Comparison of ENCODE assay signal across 11 cellular contexts in genomic region chr4:73718375-73719373, GRCh38. TPM values are rescaled to one million over a fixed set of nuclear protein-coding genes. Genes with fewer than 3 reads are reported as not detected.
DNase-seq lines count a peak whose midpoint lies in the region; ATAC-seq, FAIRE-seq and TF ChIP-seq lines count a peak whose summit lies in the region.
"Had no signal": no experiment of that assay in that cellular context is flagged by ENCODE, and none has a peak within 500 bp of the region (broad histone marks: within the 10 kb centered on the region; RNA-seq: fewer than 3 reads in every experiment).

No MANE protein-coding gene starts in this region.

- in situ Hi-C loops in K562 (cut with MboI): loop anchor here (25.0 kb wide), 1 partner anchor 944 kb away; no protein-coding TSS in a partner anchor

- H3K36me3 ChIP-seq in K562 (ENCODE audit: control insufficient read depth, insufficient read depth, low read length): no peaks in the 10 kb centered on the region

- no peak overlapping the region for H3K4me2 ChIP-seq in K562 (ENCODE audit: insufficient read depth, low read length)

- peak; percentile 11 for FAIRE-seq in K562 (lab: Jason Lieb, UNC)
- FAIRE-seq: D721Med, urothelium cell line had no signal

- TF ChIP-seq EP300 in K562 (IDR thresholded peaks at IDR 0.05; ENCODE audit: low read length): no peak

- peak; percentile 89 for ATAC-seq in GM21367 (IDR thresholded peaks at IDR 0.05; ENCODE audit: unreplicated experiment)
- peak; percentile 89 for ATAC-seq in HG03439 (IDR thresholded peaks at IDR 0.05; ENCODE audit: unreplicated experiment)
- no peak for ATAC-seq in K562
- no peak for ATAC-seq in sciatic nerve

- CTCF ChIA-PET in K562 (lab: Yijun Ruan, JAX; ENCODE audit: low intra/inter-chr PET ratio): no interaction called here

- no peaks in the 10 kb centered on the region for H4K20me1 ChIP-seq in K562 (replicated peaks; ENCODE audit: control insufficient read depth, insufficient read depth, low read length)

- POLR2A ChIA-PET in K562 (lab: Yijun Ruan, JAX): no interaction called here

- TF ChIP-seq RAD21 in K562 (CRISPR knock-in tag; conservative IDR thresholded peaks at IDR 0.05 in 1 of 2, IDR thresholded peaks at IDR 0.05 in 1 of 2): no peak

- H3K4me3 ChIP-seq in K562: no peak overlapping the region
- H3K4me3 ChIP-seq in dorsolateral prefrontal cortex: no peak overlapping the region

- H3K27ac ChIP-seq in K562 (ENCODE audit: extremely low read depth, low read depth, low read length): no peak overlapping the region
- H3K27ac ChIP-seq in dorsolateral prefrontal cortex: no peak overlapping the region

- TF ChIP-seq POLR2A in K562 (conservative IDR thresholded peaks at IDR 0.05): no peak

- H3K79me2 ChIP-seq in K562 (ENCODE audit: control insufficient read depth, insufficient read depth, low read length): no peaks in the 10 kb centered on the region

- TF ChIP-seq CTCF in K562 (IDR thresholded peaks at IDR 0.05 in 2 of 3, conservative IDR thresholded peaks at IDR 0.05 in 1 of 3; ENCODE audit: insufficient read depth in 2 of 3, low read depth in 1 of 3, low read length in 3 of 3) (no peak), dorsolateral prefrontal cortex (IDR thresholded peaks at IDR 0.05 in 54 of 56, conservative IDR thresholded peaks at IDR 0.05 in 2 of 56; ENCODE audit: low read depth in 1 of 56, partially characterized antibody in 56 of 56) (no peak)

- H3K27me3 ChIP-seq in K562 (ENCODE audit: control insufficient read depth in 2 of 2, insufficient read depth in 2 of 2, low read length in 2 of 2) (no peaks in the 10 kb centered on the region), dorsolateral prefrontal cortex (peaks cover 0 to 3% (median 0%) of the 10 kb centered on the region in 45 donors)

- peak overlapping the region; percentile 11 for H2AFZ ChIP-seq in K562 (ENCODE audit: low read depth, low read length)

- intact Hi-C loops in K562 (cut with micrococcal nuclease) (loop anchor here (10.0 kb wide), 1 partner anchor 616 kb away; no protein-coding TSS in a partner anchor), dorsolateral prefrontal cortex (cut with DNase I) (no loop called here), sciatic nerve (cut with DNase I) (no loop called here)

- H3K9me1 ChIP-seq in K562 (ENCODE audit: control insufficient read depth, insufficient read depth, low read length): no peaks in the 10 kb centered on the region

- 43% methylated on average over 1 of the region's 1 CpG for WGBS in K562 (ENCODE audit: insufficient coverage, low coverage, missing lambda C conversion rate)

- H3K9ac ChIP-seq in K562 (ENCODE audit: insufficient read depth in 1 of 2, low read depth in 2 of 2, low read length in 2 of 2): no peak overlapping the region

- H3K9me3 ChIP-seq in K562 (replicated peaks; ENCODE audit: control insufficient read depth, insufficient read depth, low read depth, low read length): no peaks in the 10 kb centered on the region

- no peaks in the 10 kb centered on the region; a peak in 2 of 5 replicates for H3K4me1 ChIP-seq in K562 (replicated peaks in 1 of 2; ENCODE audit: control insufficient read depth in 2 of 2, insufficient read depth in 2 of 2, low read length in 2 of 2)

- DNase-seq in EL: peak; percentile 34
- DNase-seq in K562 (ENCODE audit: extremely low read depth in 1 of 4, low spot score in 3 of 4): no peak
- DNase-seq in NCI-H1930 (lab: John Stamatoyannopoulos, UW): no peak
- DNase-seq in dorsolateral prefrontal cortex: no peak
- no peak for DNase-seq in anterior cingulate cortex (lab: John Stamatoyannopoulos, UW)
- no peak for DNase-seq in sciatic nerve (ENCODE audit: low spot score)

- no TSS peak for BruUV-seq in K562 (replicated peaks; lab: Mats Ljungman, UMichigan)

TF ChIP-seq in K562, 482 proteins besides CTCF, POLR2A, EP300 and RAD21:
- no peak for TF ChIP-seq SMAD4 (CRISPR knock-in tag; conservative IDR thresholded peaks at IDR 0.05)
- peak; percentile 84 for TF ChIP-seq ZNF316 (IDR thresholded peaks at IDR 0.05)
- no peak for TF ChIP-seq CEBPG (CRISPR knock-in tag; IDR thresholded peaks at IDR 0.05)
- 0 out of 4 replicates have a peak, but pooled peaks of 1 of the 2 experiments have one; percentile 14 for TF ChIP-seq CEBPG (tag; conservative IDR thresholded peaks at IDR 0.05 in 1 of 2, IDR thresholded peaks at IDR 0.05 in 1 of 2)
- TF ChIP-seq C11orf30 (IDR thresholded peaks at IDR 0.05; ENCODE audit: low read depth): peak; percentile 58; the same call in 1 of the 2 replicates
- peak; percentile 59 for TF ChIP-seq CEBPB (tag; IDR thresholded peaks at IDR 0.05)
- TF ChIP-seq MAFG (tag; conservative IDR thresholded peaks at IDR 0.05): peak; percentile 47; the same call in 1 of the 2 replicates
- no peak for TF ChIP-seq BHLHE40 (IDR thresholded peaks at IDR 0.05; ENCODE audit: low read length)

RNA-seq across cellular contexts. Expression of gene CXCL8, which starts 21.7 kb away (rescaled TPM):
- 5.3 and 6.5 TPM in 2 replicates for total RNA-seq in K562 (2011; cell fraction: chromatin; rRNA removed; ENCODE audit: low replicate concordance)
- 5.8 and 9.7 TPM in 2 replicates for total RNA-seq in K562 (2011; cell fraction: nucleolus; rRNA removed)
- total RNA-seq in K562 (2011; cell fraction: nucleoplasm; rRNA removed): 6.0 and 11.8 TPM in 2 replicates
- 1.8 and 2.2 TPM in 2 replicates for total RNA-seq in K562 (2014; rRNA removed)
- total RNA-seq in K562 (2014; rRNA removed; fragmentation: Illumina TruSeq; extraction: Trizol): 4.8 and 6.2 TPM in 2 replicates
- 1.0 and 1.6 TPM in 2 replicates for total RNA-seq in K562 (2015; rRNA removed; fragmentation: Illumina TruSeq; extraction: Trizol)
- 3.2 and 3.3 TPM in 2 replicates for total RNA-seq in K562 (2021)
- polyA plus RNA-seq in K562 (2011; rRNA removed): 3.4 and 7.7 TPM in 2 replicates
- 1.00 and 1.1 TPM in 2 replicates for polyA plus RNA-seq in K562 (2011; cell fraction: cytosol; rRNA removed)
- polyA plus RNA-seq in K562 (2011; cell fraction: nucleus; rRNA removed): 6.8 and 9.9 TPM in 2 replicates
- polyA plus RNA-seq in K562 (2012): 8.8 and 15.3 TPM in 2 replicates
- 2.9 and 3.3 TPM in 2 replicates for polyA plus RNA-seq in K562 (2014; fragmentation: Illumina TruSeq; extraction: Trizol)
- polyA plus RNA-seq in K562 (2014; fragmentation: Nextera tagmentation; extraction: Ambion mirVana): 1 to 10 TPM; 5.8 to 6.9 TPM
- polyA plus RNA-seq in K562 (2014; rRNA removed): 2.5 and 2.8 TPM in 2 replicates
- polyA minus RNA-seq in K562 (2011; rRNA and poly(A)+ RNA removed): 5.1 and 7.4 TPM in 2 replicates
- polyA minus RNA-seq in K562 (2011; cell fraction: cytosol; rRNA and poly(A)+ RNA removed): 3.6 and 6.0 TPM in 2 replicates
- 4.9 and 5.5 TPM in 2 replicates for polyA minus RNA-seq in K562 (2011; cell fraction: nucleus; rRNA and poly(A)+ RNA removed)
- 10 to 100 TPM in 6 of 120 experiments, 1 to 10 TPM in 65, under 1 TPM in 40, not detected in 9; 0.26 to 53.1 (median 1.4) TPM for total RNA-seq in dorsolateral prefrontal cortex
- total RNA-seq in sciatic nerve: 33.0 TPM
- total RNA-seq: neural crest cell had no signal

Comparison
In these comparisons a context has a peak if more than half of its experiments do, and no peak if none do; other contexts are left out.
1. ATAC-seq: peak in GM21367 (single experiment) and HG03439 (single experiment); none in K562 (single experiment) and sciatic nerve (single experiment).